In the genomic region with DNA sequence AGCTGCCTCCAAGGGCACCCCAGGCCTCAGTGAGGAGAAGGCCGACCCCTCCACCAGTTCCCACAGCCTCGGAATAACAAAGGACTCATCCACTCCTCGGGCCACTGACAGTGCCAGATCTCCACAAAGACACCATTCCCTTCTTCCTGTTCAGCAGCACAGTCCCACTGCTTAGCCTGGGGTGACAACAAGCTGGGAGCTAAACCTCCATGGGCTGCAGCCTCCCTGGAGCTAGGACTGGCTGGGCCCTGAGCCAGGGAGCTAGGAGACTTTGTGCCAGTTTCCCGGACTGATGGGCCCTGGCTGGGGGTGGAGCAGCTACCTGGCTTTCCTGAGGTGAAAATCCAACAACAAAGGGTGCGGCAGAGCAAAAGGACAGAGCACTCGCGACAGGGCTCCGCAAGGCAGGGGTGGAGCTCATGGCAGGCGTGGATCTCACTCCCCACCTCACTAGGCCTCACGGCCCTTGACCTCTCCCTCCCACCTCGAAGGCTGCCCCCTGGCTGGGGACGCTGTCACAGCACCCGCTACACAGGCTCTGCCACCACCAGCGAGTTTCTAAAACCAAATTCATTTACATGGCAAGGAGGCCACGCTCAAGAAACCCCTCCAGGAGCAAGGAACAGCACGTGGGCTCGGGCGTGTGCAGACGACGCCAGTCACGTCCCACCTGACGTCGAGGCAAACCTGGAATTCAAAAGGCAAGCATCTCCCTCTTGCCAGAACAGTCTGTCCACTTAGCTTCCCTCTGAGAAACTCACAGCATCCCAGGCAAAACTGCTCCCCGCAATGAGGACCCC, we compare ENCODE assay signal across 8 cellular contexts. TPM values are rescaled to one million over a fixed set of nuclear protein-coding genes. Genes with fewer than 3 reads are reported as not detected.
DNase-seq lines count a peak whose midpoint lies in the region; ATAC-seq and TF ChIP-seq lines count a peak whose summit lies in the region.

No MANE protein-coding gene starts in this region.

- TF ChIP-seq CTCF in Loucy (conservative IDR thresholded peaks at IDR 0.05; ENCODE audit: low read length) (peak; percentile 46), chondrocyte (IDR thresholded peaks at IDR 0.05) (peak; percentile 25)

- no peaks in the 10 kb centered on the region for H3K27me3 Mint-ChIP-seq in chondrocyte (ENCODE audit: low read depth)
- H3K27me3 Mint-ChIP-seq in natural killer cell treated with Interleukin-12 subunit alpha and Interleukin-12 subunit beta and Interleukin-15 and Interleukin-18, amount 100 ng/mL, for 72 hours = no peaks in the 10 kb centered on the region

- no peaks in the 10 kb centered on the region for H3K36me3 ChIP-seq in Loucy (ENCODE audit: insufficient read depth, low read length)

- ATAC-seq in natural killer cell treated with Interleukin-12 subunit alpha and Interleukin-12 subunit beta and Interleukin-15 and Interleukin-18, amount 100 ng/mL, for 72 hours = peak; percentile 70 to 74

- H3K9ac ChIP-seq in Loucy (ENCODE audit: low read depth, low read length, poor library complexity, severe bottlenecking) = peak overlapping the region; percentile 52

- no peaks in the 10 kb centered on the region for H3K9me3 ChIP-seq in Loucy (ENCODE audit: insufficient read depth, low read depth, low read length)

- peak; percentile 59 for DNase-seq in NCI-H82 (lab: John Stamatoyannopoulos, UW)
- DNase-seq in NCI-H82 treated with DMSO at 0.1 percent for 48 hours (lab: John Stamatoyannopoulos, UW; ENCODE audit: unreplicated experiment) = no peak
- peak; percentile 63 for DNase-seq in chondrocyte (ENCODE audit: low spot score)
- no peak for DNase-seq in natural killer cell treated with Interleukin-12 subunit alpha and Interleukin-12 subunit beta and Interleukin-15 and Interleukin-18, amount 100 ng/mL, for 72 hours (ENCODE audit: low spot score)
- no peak for DNase-seq in SIG-M5 (lab: John Stamatoyannopoulos, UW)
- DNase-seq in NCI-H510A treated with DMSO at 0.1 percent for 48 hours (lab: John Stamatoyannopoulos, UW) = no peak
- no peak for DNase-seq in NCI-H128 (lab: John Stamatoyannopoulos, UW; ENCODE audit: unreplicated experiment)

- peaks cover 3% of the 10 kb centered on the region for H3K36me3 Mint-ChIP-seq in chondrocyte (ENCODE audit: low read depth)
- H3K36me3 Mint-ChIP-seq in natural killer cell treated with Interleukin-12 subunit alpha and Interleukin-12 subunit beta and Interleukin-15 and Interleukin-18, amount 100 ng/mL, for 72 hours = no peaks in the 10 kb centered on the region

- H3K4me3 ChIP-seq in Loucy (ENCODE audit: low read length, poor library complexity, severe bottlenecking) = peak overlapping the region; percentile 17

- H3K4me1 ChIP-seq in Loucy (ENCODE audit: insufficient read depth, low read length, poor library complexity, severe bottlenecking) = peaks cover 13% of the 10 kb centered on the region

- peak overlapping the region; percentile 65 for H3K4me2 ChIP-seq in Loucy (ENCODE audit: low read depth, low read length, poor library complexity, severe bottlenecking)

- H3K4me3 Mint-ChIP-seq in chondrocyte (ENCODE audit: unreplicated experiment) = no peak overlapping the region
- peak overlapping the region; percentile 87 for H3K4me3 Mint-ChIP-seq in natural killer cell treated with Interleukin-12 subunit alpha and Interleukin-12 subunit beta and Interleukin-15 and Interleukin-18, amount 100 ng/mL, for 72 hours

- no peaks in the 10 kb centered on the region for H3K27me3 ChIP-seq in Loucy (ENCODE audit: insufficient read depth, low read length, poor library complexity, severe bottlenecking)

- no peaks in the 10 kb centered on the region for H3F3A ChIP-seq in Loucy (ENCODE audit: low read depth)

- H2AFZ ChIP-seq in Loucy (ENCODE audit: low read length) = no peak overlapping the region

- H3K9me2 ChIP-seq in Loucy (replicated peaks; ENCODE audit: low read depth, low read length) = no peaks in the 10 kb centered on the region

- H3K4me1 Mint-ChIP-seq in chondrocyte (ENCODE audit: low read depth) = peaks cover 30% of the 10 kb centered on the region
- peaks cover 12 to 17% of the 10 kb centered on the region in 2 donors for H3K4me1 Mint-ChIP-seq in natural killer cell treated with Interleukin-12 subunit alpha and Interleukin-12 subunit beta and Interleukin-15 and Interleukin-18, amount 100 ng/mL, for 72 hours (ENCODE audit: low read depth in 2 of 2)

- H3K9me3 Mint-ChIP-seq in chondrocyte (ENCODE audit: low read depth) = no peaks in the 10 kb centered on the region
- no peaks in the 10 kb centered on the region for H3K9me3 Mint-ChIP-seq in natural killer cell treated with Interleukin-12 subunit alpha and Interleukin-12 subunit beta and Interleukin-15 and Interleukin-18, amount 100 ng/mL, for 72 hours

- peak overlapping the region; percentile 41 for H3K27ac Mint-ChIP-seq in chondrocyte (ENCODE audit: unreplicated experiment)
- peak overlapping the region; percentile 85 to 94 for H3K27ac Mint-ChIP-seq in natural killer cell treated with Interleukin-12 subunit alpha and Interleukin-12 subunit beta and Interleukin-15 and Interleukin-18, amount 100 ng/mL, for 72 hours

- peaks cover 31% of the 10 kb centered on the region; the same call in 1 of the 2 replicates for H3K79me2 ChIP-seq in Loucy (ENCODE audit: insufficient read depth, low read length)

- H4K20me1 ChIP-seq in Loucy (ENCODE audit: insufficient read depth, low read length, poor library complexity, severe bottlenecking) = no peaks in the 10 kb centered on the region

RNA-seq across cellular contexts. Expression of gene SLC35E2B, which starts 13.8 kb away (rescaled TPM):
- 50.9 to 52.2 TPM (median 51.6 TPM) in 3 replicates for total RNA-seq in chondrocyte
- total RNA-seq in natural killer cell treated with Interleukin-12 subunit alpha and Interleukin-12 subunit beta and Interleukin-15 and Interleukin-18, amount 100 ng/mL, for 72 hours = 10 to 100 TPM; 32.8 to 34.6 TPM

RNA-seq across cellular contexts. Expression of gene CDK11B, which starts 20.0 kb away (rescaled TPM):
- 21.1 to 24.2 TPM (median 21.8 TPM) in 3 replicates for total RNA-seq in chondrocyte
- total RNA-seq in natural killer cell treated with Interleukin-12 subunit alpha and Interleukin-12 subunit beta and Interleukin-15 and Interleukin-18, amount 100 ng/mL, for 72 hours = 10 to 100 TPM; 37.2 to 51.7 TPM

RNA-seq across cellular contexts. Expression of gene CDK11A, which starts 45.4 kb away (rescaled TPM):
- total RNA-seq in chondrocyte = 23.8 to 37.8 TPM (median 26.0 TPM) in 3 replicates
- total RNA-seq in natural killer cell treated with Interleukin-12 subunit alpha and Interleukin-12 subunit beta and Interleukin-15 and Interleukin-18, amount 100 ng/mL, for 72 hours = 100 to 1,000 TPM in 1 of 2 donors, 10 to 100 TPM in 1; 75.9 to 129 TPM

RNA-seq across cellular contexts. Expression of gene MMP23B, which starts 46.8 kb away (rescaled TPM):
- total RNA-seq in chondrocyte = 18.3 to 71.4 TPM (median 68.7 TPM) in 3 replicates
- 1 to 10 TPM; 4.9 to 6.1 TPM for total RNA-seq in natural killer cell treated with Interleukin-12 subunit alpha and Interleukin-12 subunit beta and Interleukin-15 and Interleukin-18, amount 100 ng/mL, for 72 hours

Comparison
In these comparisons a context has a peak if more than half of its experiments do, and no peak if none do; other contexts are left out.
1. DNase-seq: peak in NCI-H82 (single experiment) and chondrocyte (single experiment); none in NCI-H82 treated with DMSO at 0.1 percent for 48 hours (single experiment), natural killer cell treated with Interleukin-12 subunit alpha and Interleukin-12 subunit beta and Interleukin-15 and Interleukin-18, amount 100 ng/mL, for 72 hours (single experiment), SIG-M5 (single experiment), NCI-H510A treated with DMSO at 0.1 percent for 48 hours (single experiment) and NCI-H128 (single experiment).